ENCODE assay signal across 1 cellular context in genomic region chr1:89820423-89821321, GRCh38.
TF ChIP-seq lines count a peak whose summit lies in the region.

TSS of gene LRRC8D (plus strand) at chr1:89821032. CDS start at chr1:89933069, 112,037 bp downstream.

TF ChIP-seq in GM23338, 12 proteins besides CTCF, POLR2A, EP300 and RAD21 (continued from another document):
- TF ChIP-seq REST (IDR thresholded peaks at IDR 0.05; ENCODE audit: unreplicated experiment) = no peak
- TF ChIP-seq EZH2phosphoT487 (IDR thresholded peaks at IDR 0.05; ENCODE audit: unreplicated experiment) = no peak
